Comparison of ENCODE assay signal across 10 cellular contexts in the genomic region with DNA sequence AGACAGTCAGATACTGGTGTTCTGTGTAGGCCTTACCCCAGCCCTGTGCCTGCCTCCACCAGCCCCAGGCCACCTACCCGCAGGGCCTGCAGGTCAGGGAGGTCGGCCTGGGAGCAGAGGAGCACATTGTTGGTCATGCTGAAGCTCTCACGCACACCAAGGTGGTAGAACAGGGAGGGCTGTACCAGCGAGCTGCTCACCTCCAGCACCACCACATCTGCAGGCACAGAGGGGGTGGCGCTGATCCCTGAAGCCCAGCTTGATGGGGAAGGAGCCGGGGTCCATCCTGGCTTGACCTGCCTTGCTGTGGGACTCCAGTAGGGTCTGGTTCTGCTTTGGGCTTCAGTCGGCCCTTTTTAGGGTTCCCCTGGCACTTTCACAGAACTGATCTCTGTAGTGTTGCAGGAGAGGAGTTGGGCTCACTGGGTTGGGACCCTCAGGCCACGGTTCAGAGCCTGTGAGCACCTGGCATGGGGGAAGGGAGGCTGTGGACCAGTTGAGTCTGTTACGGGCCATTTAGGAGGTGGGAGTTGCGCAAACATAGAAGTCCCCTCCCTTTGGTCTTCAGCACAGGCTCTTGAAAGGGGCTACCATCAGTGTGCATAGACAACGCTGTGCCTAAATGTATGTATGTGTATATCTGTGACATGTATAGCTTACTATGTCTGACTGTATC. TPM values are rescaled to one million over a fixed set of nuclear protein-coding genes. Genes with fewer than 3 reads are reported as not detected.
A peak's percentile ranks its signal among the peaks of the same experiment; 100 is the strongest.
DNase-seq lines count a peak whose midpoint lies in the region; ATAC-seq and TF ChIP-seq lines count a peak whose summit lies in the region.
"Had no signal": no experiment of that assay in that cellular context is flagged by ENCODE, and none has a peak within 500 bp of the region (broad histone marks: within the 10 kb centered on the region; RNA-seq: fewer than 3 reads in every experiment).

No MANE protein-coding gene starts in this region.

- no peak overlapping the region for H3K27ac Mint-ChIP-seq in activated naive CD4-positive, alpha-beta T cell treated with anti-CD3 and anti-CD28 coated beads, Interleukin-2, amount 10 ng/mL, durations not matched to agents 7 days and 5 days
- no peak overlapping the region for H3K27ac Mint-ChIP-seq in activated naive CD4-positive, alpha-beta T cell treated with anti-CD3 and anti-CD28 coated beads, Interleukin-2, amount 50 U/mL, for 72 hours

- H3K4me3 ChIP-seq in ascending aorta: peak overlapping the region; percentile 70 to 96
- H3K4me3 ChIP-seq in right lobe of liver: peak overlapping the region in 2 of 3 donors; percentile 7 to 74
- peak overlapping the region; percentile 66 to 82 (median 74) for H3K4me3 ChIP-seq in tibial nerve

- H3K9me3 Mint-ChIP-seq in activated naive CD4-positive, alpha-beta T cell treated with anti-CD3 and anti-CD28 coated beads, Interleukin-2, amount 10 ng/mL, durations not matched to agents 7 days and 5 days: no peaks in the 10 kb centered on the region
- H3K9me3 Mint-ChIP-seq in activated naive CD4-positive, alpha-beta T cell treated with anti-CD3 and anti-CD28 coated beads, Interleukin-2, amount 50 U/mL, for 72 hours: no peaks in the 10 kb centered on the region

- peaks cover 50% of the 10 kb centered on the region for H3K4me1 Mint-ChIP-seq in activated naive CD4-positive, alpha-beta T cell treated with anti-CD3 and anti-CD28 coated beads, Interleukin-2, amount 10 ng/mL, durations not matched to agents 7 days and 5 days

- H3K9me3 ChIP-seq in ascending aorta (no peaks in the 10 kb centered on the region), right lobe of liver (no peaks in the 10 kb centered on the region), tibial nerve (no peaks in the 10 kb centered on the region)

- no peak for DNase-seq in activated naive CD4-positive, alpha-beta T cell treated with anti-CD3 and anti-CD28 coated beads, Interleukin-2, amount 10 ng/mL, durations not matched to agents 7 days and 5 days
- no peak for DNase-seq in activated naive CD4-positive, alpha-beta T cell treated with anti-CD3 and anti-CD28 coated beads, Interleukin-2, amount 50 U/mL, for 72 hours (ENCODE audit: low spot score in 2 of 2)
- DNase-seq in ascending aorta (ENCODE audit: low spot score in 2 of 2) (no peak), right lobe of liver (no peak), tibial nerve (ENCODE audit: low spot score in 2 of 2) (no peak), SKM-1 (lab: John Stamatoyannopoulos, UW; ENCODE audit: unreplicated experiment) (no peak), NCI-H1417 treated with DMSO at 0.1 percent for 48 hours (lab: John Stamatoyannopoulos, UW) (no peak)

- ATAC-seq in activated naive CD4-positive, alpha-beta T cell treated with anti-CD3 and anti-CD28 coated beads, Interleukin-2, amount 50 U/mL, for 72 hours: no peak
- ATAC-seq in right lobe of liver (no peak), GM21825 (IDR thresholded peaks at IDR 0.05; ENCODE audit: unreplicated experiment) (no peak)

- no peak for TF ChIP-seq CTCF in ascending aorta (IDR thresholded peaks at IDR 0.05)
- no peak for TF ChIP-seq CTCF in right lobe of liver (IDR thresholded peaks at IDR 0.05)
- TF ChIP-seq CTCF in tibial nerve (IDR thresholded peaks at IDR 0.05): no peak

- no peak for TF ChIP-seq EP300 in tibial nerve (IDR thresholded peaks at IDR 0.05)

- CTCF ChIA-PET in activated naive CD4-positive, alpha-beta T cell treated with anti-CD3 and anti-CD28 coated beads, Interleukin-2, amount 10 ng/mL, durations not matched to agents 7 days and 5 days (lab: Charles Lee): interaction anchor here (0.8 to 8.4 kb wide), 9 partner anchors 8 to 319 kb away, joined by 3 to 96 read pairs (median 9); partner anchors contain the start of gene GPR3

- H3K27ac ChIP-seq in ascending aorta (peak overlapping the region; percentile 97 to 99), right lobe of liver (no peak overlapping the region), tibial nerve (peak overlapping the region; percentile 95 to 100 (median 97))

- 0% methylated on average over 1 of the region's 11 CpGs for WGBS in right lobe of liver (ENCODE audit: insufficient coverage, low coverage, low lambda C conversion rate, missing lambda C conversion rate)
- WGBS in tibial nerve, 2 donors: 74 to 75% methylated on average over 8 to 10 of the region's 11 CpGs

- TF ChIP-seq POLR2A in right lobe of liver (IDR thresholded peaks at IDR 0.05) (no peak), tibial nerve (IDR thresholded peaks at IDR 0.05) (no peak)

- intact Hi-C loops in ascending aorta (cut with DNase I): loop anchor here (1.0 to 10.0 kb wide), 4 partner anchors 27 to 1760 kb away; partner anchors contain the start of genes FAM76A, GPR3, TMEM200B and TMEM222
- intact Hi-C loops in right lobe of liver (cut with DNase I): no loop called here

- H3K4me1 ChIP-seq in ascending aorta (peaks cover 21 to 23% of the 10 kb centered on the region in 2 donors), right lobe of liver (peaks cover 0 to 22% (median 0%) of the 10 kb centered on the region in 4 donors), tibial nerve (peaks cover 0 to 63% (median 36%) of the 10 kb centered on the region in 4 donors)

- H3K4me3 Mint-ChIP-seq in activated naive CD4-positive, alpha-beta T cell treated with anti-CD3 and anti-CD28 coated beads, Interleukin-2, amount 10 ng/mL, durations not matched to agents 7 days and 5 days: peak overlapping the region; percentile 84

- H3K36me3 Mint-ChIP-seq in activated naive CD4-positive, alpha-beta T cell treated with anti-CD3 and anti-CD28 coated beads, Interleukin-2, amount 10 ng/mL, durations not matched to agents 7 days and 5 days: no peaks in the 10 kb centered on the region
- H3K36me3 Mint-ChIP-seq in activated naive CD4-positive, alpha-beta T cell treated with anti-CD3 and anti-CD28 coated beads, Interleukin-2, amount 50 U/mL, for 72 hours: no peaks in the 10 kb centered on the region

- H3K27me3 ChIP-seq in ascending aorta (no peaks in the 10 kb centered on the region), right lobe of liver (no peaks in the 10 kb centered on the region), tibial nerve (no peaks in the 10 kb centered on the region)

- H3K36me3 ChIP-seq in ascending aorta (peaks cover 46 to 51% of the 10 kb centered on the region in 2 donors), right lobe of liver (peaks cover 0 to 2% (median 0%) of the 10 kb centered on the region in 4 donors), tibial nerve (peaks cover 0 to 49% (median 6%) of the 10 kb centered on the region in 3 donors)

- H3K27me3 Mint-ChIP-seq in activated naive CD4-positive, alpha-beta T cell treated with anti-CD3 and anti-CD28 coated beads, Interleukin-2, amount 10 ng/mL, durations not matched to agents 7 days and 5 days: peaks cover 23% of the 10 kb centered on the region

RNA-seq across cellular contexts. Expression of gene MAP3K6, which starts 1.9 kb away (rescaled TPM):
- total RNA-seq in activated naive CD4-positive, alpha-beta T cell treated with anti-CD3 and anti-CD28 coated beads, Interleukin-2, amount 50 U/mL, for 72 hours: 10 to 100 TPM in 1 of 2 donors, 1 to 10 TPM in 1; 5.5 to 14.7 TPM
- 164 TPM for total RNA-seq in ascending aorta
- 10 to 100 TPM in 2 of 6 experiments, 1 to 10 TPM in 4; 4.3 to 14.9 (median 5.6) TPM for total RNA-seq in right lobe of liver
- total RNA-seq in tibial nerve: 100 to 1,000 TPM in 2 of 4 donors, 10 to 100 TPM in 2; 82.2 to 122 (median 101) TPM

RNA-seq across cellular contexts. Expression of gene FCN3, which starts 9.8 kb away (rescaled TPM):
- not detected for total RNA-seq in activated naive CD4-positive, alpha-beta T cell treated with anti-CD3 and anti-CD28 coated beads, Interleukin-2, amount 50 U/mL, for 72 hours
- total RNA-seq in ascending aorta (13.2 TPM), right lobe of liver (100 to 1,000 TPM in 4 of 6 experiments, 10 to 100 TPM in 2; 81.6 to 213 (median 111) TPM), tibial nerve (1 to 10 TPM in 3 of 4 donors, not detected in 1; 2.5 to 8.7 (median 3.7) TPM)
- total RNA-seq: Daoy, myocyte had no signal

RNA-seq across cellular contexts. Expression of gene CD164L2, which starts 18.3 kb away (rescaled TPM):
- total RNA-seq in activated naive CD4-positive, alpha-beta T cell treated with anti-CD3 and anti-CD28 coated beads, Interleukin-2, amount 50 U/mL, for 72 hours: not detected
- not detected for total RNA-seq in ascending aorta
- total RNA-seq in right lobe of liver: under 1 TPM in 1 of 6 experiments, not detected in 5; 0.86 TPM
- total RNA-seq in tibial nerve: not detected
- total RNA-seq: Daoy, myocyte had no signal

RNA-seq across cellular contexts. Expression of gene SYTL1, which starts 23.0 kb away (rescaled TPM):
- total RNA-seq in activated naive CD4-positive, alpha-beta T cell treated with anti-CD3 and anti-CD28 coated beads, Interleukin-2, amount 50 U/mL, for 72 hours: 10 to 100 TPM; 15.6 to 35.1 TPM
- total RNA-seq in ascending aorta: 0.21 TPM
- total RNA-seq in right lobe of liver: 1 to 10 TPM in 1 of 6 experiments, under 1 TPM in 5; 0.37 to 1.7 (median 0.80) TPM
- 1 to 10 TPM; 1.2 to 2.7 (median 1.7) TPM for total RNA-seq in tibial nerve
- total RNA-seq: myocyte had no signal

RNA-seq across cellular contexts. Expression of gene GPR3, which starts 27.6 kb away (rescaled TPM):
- total RNA-seq in activated naive CD4-positive, alpha-beta T cell treated with anti-CD3 and anti-CD28 coated beads, Interleukin-2, amount 50 U/mL, for 72 hours: under 1 TPM; 0.25 to 0.72 TPM
- total RNA-seq in ascending aorta: 2.0 TPM
- under 1 TPM in 2 of 6 experiments, not detected in 4; 0.19 to 0.43 TPM for total RNA-seq in right lobe of liver
- total RNA-seq in tibial nerve: not detected

Comparison
In these comparisons a context has a peak if more than half of its experiments do, and no peak if none do; other contexts are left out.
1. H3K27ac ChIP-seq: peak in ascending aorta (2 of 2) and tibial nerve (4 of 4); none in right lobe of liver (0 of 3).
2. RNA of gene MAP3K6, which starts 1.9 kb away (total RNA-seq): 164 TPM in ascending aorta (single experiment) and 82.2 to 122 TPM in tibial nerve; 5.5 to 14.7 TPM in activated naive CD4-positive, alpha-beta T cell treated with anti-CD3 and anti-CD28 coated beads, Interleukin-2, amount 50 U/mL, for 72 hours and 4.3 to 14.9 TPM in right lobe of liver; every median in the first group is over 4 times any median in the second.
3. Peak in every context shown above with its lines, with median percentiles within 50 percentile points of each other: H3K4me3 ChIP-seq.